In genomic region chr12:51839310-51839943, GRCh38 we compare ENCODE assay signal across 2 cellular contexts.
TF ChIP-seq lines count a peak whose summit lies in the region.

No MANE protein-coding gene starts in this region.

TF ChIP-seq in A549, 52 proteins besides CTCF, POLR2A, EP300 and RAD21:
- no peak for TF ChIP-seq BCL3 (IDR thresholded peaks at IDR 0.05)
- no peak for TF ChIP-seq ZC3H11A (IDR thresholded peaks at IDR 0.05)
- TF ChIP-seq ZNF302 (CRISPR knock-in tag; IDR thresholded peaks at IDR 0.05): no peak
- TF ChIP-seq FOXS1 (CRISPR knock-in tag; IDR thresholded peaks at IDR 0.05): no peak
- no peak for TF ChIP-seq NFE2L2 (conservative IDR thresholded peaks at IDR 0.05; ENCODE audit: low read length)
- no peak for TF ChIP-seq JUN (IDR thresholded peaks at IDR 0.05)
- TF ChIP-seq CEBPB (IDR thresholded peaks at IDR 0.05): no peak
- no peak for TF ChIP-seq HOXA7 (CRISPR knock-in tag; IDR thresholded peaks at IDR 0.05)

TF ChIP-seq in H1, 55 proteins besides CTCF, POLR2A, EP300 and RAD21:
- TF ChIP-seq SUZ12 (IDR thresholded peaks at IDR 0.05; ENCODE audit: low read length) (no peak), CTBP2 (IDR thresholded peaks at IDR 0.05; ENCODE audit: borderline replicate concordance, insufficient read depth, insufficient read length, low read length) (no peak), NRF1 (IDR thresholded peaks at IDR 0.05; ENCODE audit: low read depth, low read length) (no peak), SAP30 (IDR thresholded peaks at IDR 0.05; ENCODE audit: insufficient read depth, insufficient replicate concordance, low read length) (no peak), TCF12 (IDR thresholded peaks at IDR 0.05; ENCODE audit: low read depth, low read length) (no peak), SP4 (IDR thresholded peaks at IDR 0.05; ENCODE audit: low read length) (no peak), USF2 (IDR thresholded peaks at IDR 0.05; ENCODE audit: low read length) (no peak), FOSL1 (IDR thresholded peaks at IDR 0.05; ENCODE audit: insufficient read depth, low read depth, low read length) (no peak), POLR2AphosphoS5 (IDR thresholded peaks at IDR 0.05; ENCODE audit: low read depth, low read length) (no peak), HDAC6 (IDR thresholded peaks at IDR 0.05; ENCODE audit: low read depth, low read length) (no peak)
